In the genomic region with DNA sequence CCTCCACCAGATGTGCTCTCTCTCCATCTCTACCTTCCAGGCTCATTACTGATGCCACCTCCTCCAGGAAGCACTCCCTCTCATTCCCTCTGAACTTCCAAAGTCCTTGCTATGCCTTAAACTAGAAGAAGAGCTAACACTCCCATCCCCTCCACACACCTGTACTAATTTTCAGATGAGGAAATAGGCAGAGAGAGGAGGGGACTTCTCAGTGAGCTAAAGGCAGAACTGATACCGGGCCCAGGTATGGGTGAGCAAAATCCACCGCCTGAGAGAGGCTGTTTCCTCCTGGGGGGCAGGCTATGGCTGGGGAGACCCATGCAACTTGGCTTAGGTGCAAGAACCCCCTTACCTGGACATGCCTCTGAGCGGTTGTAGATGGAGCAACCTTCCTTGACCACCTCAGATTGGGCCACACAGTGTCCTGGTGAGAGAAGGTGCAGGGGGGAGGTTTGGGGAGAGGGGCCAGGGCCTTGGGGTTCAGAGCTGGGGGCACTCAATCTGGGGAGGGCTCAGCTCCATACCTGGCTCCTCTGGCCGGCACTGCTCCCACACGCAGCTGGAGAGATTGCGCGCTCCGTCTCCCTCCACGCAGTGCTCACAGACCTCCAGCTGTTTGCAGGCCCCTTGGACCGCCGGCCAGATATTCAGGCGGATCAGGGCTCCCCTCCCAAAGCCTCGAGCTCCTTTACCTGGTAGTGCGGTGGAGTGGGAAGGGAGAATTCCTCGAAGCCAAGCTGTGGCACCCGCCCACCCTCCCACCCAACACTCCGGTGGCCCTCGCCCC, we compare ENCODE assay signal across 1 cellular context.
TF ChIP-seq lines count a peak whose summit lies in the region.

No MANE protein-coding gene starts in this region.

TF ChIP-seq in GM23338, 12 proteins besides CTCF, POLR2A, EP300 and RAD21 (continued from another document):
- TF ChIP-seq, protein P1, sequence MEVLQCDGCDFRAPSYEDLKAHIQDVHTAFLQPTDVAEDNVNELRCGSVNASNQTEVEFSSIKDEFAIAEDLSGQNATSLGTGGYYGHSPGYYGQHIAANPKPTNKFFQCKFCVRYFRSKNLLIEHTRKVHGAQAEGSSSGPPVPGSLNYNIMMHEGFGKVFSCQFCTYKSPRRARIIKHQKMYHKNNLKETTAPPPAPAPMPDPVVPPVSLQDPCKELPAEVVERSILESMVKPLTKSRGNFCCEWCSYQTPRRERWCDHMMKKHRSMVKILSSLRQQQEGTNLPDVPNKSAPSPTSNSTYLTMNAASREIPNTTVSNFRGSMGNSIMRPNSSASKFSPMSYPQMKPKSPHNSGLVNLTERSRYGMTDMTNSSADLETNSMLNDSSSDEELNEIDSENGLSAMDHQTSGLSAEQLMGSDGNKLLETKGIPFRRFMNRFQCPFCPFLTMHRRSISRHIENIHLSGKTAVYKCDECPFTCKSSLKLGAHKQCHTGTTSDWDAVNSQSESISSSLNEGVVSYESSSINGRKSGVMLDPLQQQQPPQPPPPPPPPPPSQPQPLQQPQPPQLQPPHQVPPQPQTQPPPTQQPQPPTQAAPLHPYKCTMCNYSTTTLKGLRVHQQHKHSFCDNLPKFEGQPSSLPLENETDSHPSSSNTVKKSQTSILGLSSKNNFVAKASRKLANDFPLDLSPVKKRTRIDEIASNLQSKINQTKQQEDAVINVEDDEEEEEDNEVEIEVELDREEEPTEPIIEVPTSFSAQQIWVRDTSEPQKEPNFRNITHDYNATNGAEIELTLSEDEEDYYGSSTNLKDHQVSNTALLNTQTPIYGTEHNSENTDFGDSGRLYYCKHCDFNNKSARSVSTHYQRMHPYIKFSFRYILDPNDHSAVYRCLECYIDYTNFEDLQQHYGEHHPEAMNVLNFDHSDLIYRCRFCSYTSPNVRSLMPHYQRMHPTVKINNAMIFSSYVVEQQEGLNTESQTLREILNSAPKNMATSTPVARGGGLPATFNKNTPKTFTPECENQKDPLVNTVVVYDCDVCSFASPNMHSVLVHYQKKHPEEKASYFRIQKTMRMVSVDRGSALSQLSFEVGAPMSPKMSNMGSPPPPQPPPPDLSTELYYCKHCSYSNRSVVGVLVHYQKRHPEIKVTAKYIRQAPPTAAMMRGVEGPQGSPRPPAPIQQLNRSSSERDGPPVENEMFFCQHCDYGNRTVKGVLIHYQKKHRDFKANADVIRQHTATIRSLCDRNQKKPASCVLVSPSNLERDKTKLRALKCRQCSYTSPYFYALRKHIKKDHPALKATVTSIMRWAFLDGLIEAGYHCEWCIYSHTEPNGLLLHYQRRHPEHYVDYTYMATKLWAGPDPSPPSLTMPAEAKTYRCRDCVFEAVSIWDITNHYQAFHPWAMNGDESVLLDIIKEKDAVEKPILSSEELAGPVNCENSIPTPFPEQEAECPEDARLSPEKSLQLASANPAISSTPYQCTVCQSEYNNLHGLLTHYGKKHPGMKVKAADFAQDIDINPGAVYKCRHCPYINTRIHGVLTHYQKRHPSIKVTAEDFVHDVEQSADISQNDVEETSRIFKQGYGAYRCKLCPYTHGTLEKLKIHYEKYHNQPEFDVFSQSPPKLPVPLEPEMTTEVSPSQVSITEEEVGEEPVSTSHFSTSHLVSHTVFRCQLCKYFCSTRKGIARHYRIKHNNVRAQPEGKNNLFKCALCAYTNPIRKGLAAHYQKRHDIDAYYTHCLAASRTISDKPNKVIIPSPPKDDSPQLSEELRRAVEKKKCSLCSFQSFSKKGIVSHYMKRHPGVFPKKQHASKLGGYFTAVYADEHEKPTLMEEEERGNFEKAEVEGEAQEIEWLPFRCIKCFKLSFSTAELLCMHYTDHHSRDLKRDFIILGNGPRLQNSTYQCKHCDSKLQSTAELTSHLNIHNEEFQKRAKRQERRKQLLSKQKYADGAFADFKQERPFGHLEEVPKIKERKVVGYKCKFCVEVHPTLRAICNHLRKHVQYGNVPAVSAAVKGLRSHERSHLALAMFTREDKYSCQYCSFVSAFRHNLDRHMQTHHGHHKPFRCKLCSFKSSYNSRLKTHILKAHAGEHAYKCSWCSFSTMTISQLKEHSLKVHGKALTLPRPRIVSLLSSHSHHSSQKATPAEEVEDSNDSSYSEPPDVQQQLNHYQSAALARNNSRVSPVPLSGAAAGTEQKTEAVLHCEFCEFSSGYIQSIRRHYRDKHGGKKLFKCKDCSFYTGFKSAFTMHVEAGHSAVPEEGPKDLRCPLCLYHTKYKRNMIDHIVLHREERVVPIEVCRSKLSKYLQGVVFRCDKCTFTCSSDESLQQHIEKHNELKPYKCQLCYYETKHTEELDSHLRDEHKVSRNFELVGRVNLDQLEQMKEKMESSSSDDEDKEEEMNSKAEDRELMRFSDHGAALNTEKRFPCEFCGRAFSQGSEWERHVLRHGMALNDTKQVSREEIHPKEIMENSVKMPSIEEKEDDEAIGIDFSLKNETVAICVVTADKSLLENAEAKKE (CRISPR knock-in tag; IDR thresholded peaks at IDR 0.05), result no peak
- TF ChIP-seq STAT1 (IDR thresholded peaks at IDR 0.05; ENCODE audit: unreplicated experiment), result no peak
- TF ChIP-seq EZH2 (IDR thresholded peaks at IDR 0.05; ENCODE audit: low read depth, unreplicated experiment), result no peak
- no peak for TF ChIP-seq ZNF331 (CRISPR knock-in tag; IDR thresholded peaks at IDR 0.05; ENCODE audit: low read depth)
